ENCODE assay signal across 8 cellular contexts in the genomic region with DNA sequence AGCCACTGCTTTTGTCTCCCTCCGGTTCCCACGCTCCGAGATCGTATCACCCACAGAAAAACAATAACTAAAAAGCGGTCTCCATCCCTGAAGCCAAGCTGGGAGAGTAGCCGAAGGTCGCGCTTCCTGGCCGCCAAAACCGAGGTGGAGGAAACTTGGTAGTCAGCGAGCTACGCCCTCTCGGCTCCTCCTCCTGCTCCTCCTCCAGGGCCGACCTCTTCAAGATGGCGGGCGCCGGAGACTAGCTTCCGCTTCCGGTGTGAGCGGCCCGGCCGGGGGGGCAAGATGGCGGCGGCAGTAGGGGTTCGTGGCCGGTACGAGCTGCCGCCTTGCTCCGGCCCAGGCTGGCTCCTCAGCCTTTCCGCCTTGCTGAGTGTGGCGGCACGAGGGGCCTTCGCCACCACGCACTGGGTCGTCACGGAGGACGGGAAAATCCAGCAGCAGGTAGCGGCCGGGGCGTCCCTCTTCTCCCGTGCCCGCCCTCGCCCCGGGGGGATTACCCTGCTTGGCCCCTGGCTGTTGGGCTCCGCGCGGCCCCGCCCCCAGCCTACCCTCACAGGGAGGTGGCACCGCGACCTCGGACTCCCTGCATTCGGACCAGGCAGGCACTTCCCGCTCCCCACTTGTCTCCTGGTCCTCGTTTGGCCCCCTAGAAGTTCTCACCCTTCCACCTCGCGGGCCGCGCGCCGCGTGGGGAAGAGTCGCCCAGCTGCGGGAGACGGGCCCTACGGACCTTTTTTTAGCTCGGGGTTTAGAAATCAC. TPM values are rescaled to one million over a fixed set of nuclear protein-coding genes. Genes with fewer than 3 reads are reported as not detected.
DNase-seq lines count a peak whose midpoint lies in the region; ATAC-seq and TF ChIP-seq lines count a peak whose summit lies in the region.

A gene with protein sequence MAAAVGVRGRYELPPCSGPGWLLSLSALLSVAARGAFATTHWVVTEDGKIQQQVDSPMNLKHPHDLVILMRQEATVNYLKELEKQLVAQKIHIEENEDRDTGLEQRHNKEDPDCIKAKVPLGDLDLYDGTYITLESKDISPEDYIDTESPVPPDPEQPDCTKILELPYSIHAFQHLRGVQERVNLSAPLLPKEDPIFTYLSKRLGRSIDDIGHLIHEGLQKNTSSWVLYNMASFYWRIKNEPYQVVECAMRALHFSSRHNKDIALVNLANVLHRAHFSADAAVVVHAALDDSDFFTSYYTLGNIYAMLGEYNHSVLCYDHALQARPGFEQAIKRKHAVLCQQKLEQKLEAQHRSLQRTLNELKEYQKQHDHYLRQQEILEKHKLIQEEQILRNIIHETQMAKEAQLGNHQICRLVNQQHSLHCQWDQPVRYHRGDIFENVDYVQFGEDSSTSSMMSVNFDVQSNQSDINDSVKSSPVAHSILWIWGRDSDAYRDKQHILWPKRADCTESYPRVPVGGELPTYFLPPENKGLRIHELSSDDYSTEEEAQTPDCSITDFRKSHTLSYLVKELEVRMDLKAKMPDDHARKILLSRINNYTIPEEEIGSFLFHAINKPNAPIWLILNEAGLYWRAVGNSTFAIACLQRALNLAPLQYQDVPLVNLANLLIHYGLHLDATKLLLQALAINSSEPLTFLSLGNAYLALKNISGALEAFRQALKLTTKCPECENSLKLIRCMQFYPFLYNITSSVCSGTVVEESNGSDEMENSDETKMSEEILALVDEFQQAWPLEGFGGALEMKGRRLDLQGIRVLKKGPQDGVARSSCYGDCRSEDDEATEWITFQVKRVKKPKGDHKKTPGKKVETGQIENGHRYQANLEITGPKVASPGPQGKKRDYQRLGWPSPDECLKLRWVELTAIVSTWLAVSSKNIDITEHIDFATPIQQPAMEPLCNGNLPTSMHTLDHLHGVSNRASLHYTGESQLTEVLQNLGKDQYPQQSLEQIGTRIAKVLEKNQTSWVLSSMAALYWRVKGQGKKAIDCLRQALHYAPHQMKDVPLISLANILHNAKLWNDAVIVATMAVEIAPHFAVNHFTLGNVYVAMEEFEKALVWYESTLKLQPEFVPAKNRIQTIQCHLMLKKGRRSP (plus strand): TSS at position 251 of the 762 bp plus-strand sequence. CDS start 35 bp downstream, at position 286.

- H3K9me3 ChIP-seq in RWPE2 (ENCODE audit: severe bottlenecking), result no peaks in the 10 kb centered on the region

- peak within 1 kb of the TSS; percentile 46 for H3K27ac ChIP-seq in RWPE2 (ENCODE audit: poor library complexity, severe bottlenecking)

- peaks cover 21% of the 10 kb centered on the region for H3K36me3 Mint-ChIP-seq in activated T-helper 2 cell treated with anti-CD3 and anti-CD28 coated beads, Interferon-gamma antibody, Interleukin-2, Interleukin-4, amounts not matched to agents 10 μg/mL and 5 μg/mL and 100 μg/mL, durations not matched to agents 14 hours and 24 hours and 36 hours (ENCODE audit: low read depth)
- H3K36me3 Mint-ChIP-seq in natural killer cell, result no peaks in the 10 kb centered on the region

- H3K36me3 ChIP-seq in RWPE2 (ENCODE audit: low read depth), result peaks cover 13% of the 10 kb centered on the region

- DNase-seq in Daoy (ENCODE audit: low read depth), result peak; percentile 96
- DNase-seq in GOT3 (lab: John Stamatoyannopoulos, UW), result peak; percentile 85
- DNase-seq in LNCaP clone FGC (ENCODE audit: low read depth), result peak; percentile 77
- peak; percentile 94 for DNase-seq in RWPE2 (ENCODE audit: low spot score)
- peak; percentile 92 for DNase-seq in activated T-helper 2 cell treated with anti-CD3 and anti-CD28 coated beads, Interferon-gamma antibody, Interleukin-2, Interleukin-4, amounts not matched to agents 10 μg/mL and 5 μg/mL and 100 μg/mL, durations not matched to agents 14 hours and 24 hours and 36 hours (ENCODE audit: low spot score)
- DNase-seq in fibroblast of peridontal ligament (ENCODE audit: extremely low read depth), result peak; percentile 84
- DNase-seq in natural killer cell, result peak; percentile 87
- peak; percentile 96 for DNase-seq in stimulated activated naive CD4-positive, alpha-beta T cell treated with Interleukin-2 at 50 U/mL for 16 hours (lab: John Stamatoyannopoulos, UW)

- H3K4me3 ChIP-seq in LNCaP clone FGC (ENCODE audit: low read depth, low read length) (peak within 1 kb of the TSS; percentile 99), RWPE2 (ENCODE audit: severe bottlenecking) (peak within 1 kb of the TSS; percentile 76)

- peak within 1 kb of the TSS; percentile 97 for H3K27ac Mint-ChIP-seq in activated T-helper 2 cell treated with anti-CD3 and anti-CD28 coated beads, Interferon-gamma antibody, Interleukin-2, Interleukin-4, amounts not matched to agents 10 μg/mL and 5 μg/mL and 100 μg/mL, durations not matched to agents 14 hours and 24 hours and 36 hours
- peak within 1 kb of the TSS; percentile 96 for H3K27ac Mint-ChIP-seq in natural killer cell

- H3K4me1 Mint-ChIP-seq in activated T-helper 2 cell treated with anti-CD3 and anti-CD28 coated beads, Interferon-gamma antibody, Interleukin-2, Interleukin-4, amounts not matched to agents 10 μg/mL and 5 μg/mL and 100 μg/mL, durations not matched to agents 14 hours and 24 hours and 36 hours (ENCODE audit: low read depth), result peaks cover 36% of the 10 kb centered on the region
- peaks cover 44% of the 10 kb centered on the region in 2 donors for H3K4me1 Mint-ChIP-seq in natural killer cell

- H3K9me3 Mint-ChIP-seq in activated T-helper 2 cell treated with anti-CD3 and anti-CD28 coated beads, Interferon-gamma antibody, Interleukin-2, Interleukin-4, amounts not matched to agents 10 μg/mL and 5 μg/mL and 100 μg/mL, durations not matched to agents 14 hours and 24 hours and 36 hours, result no peaks in the 10 kb centered on the region
- H3K9me3 Mint-ChIP-seq in natural killer cell, result no peaks in the 10 kb centered on the region

- TF ChIP-seq CTCF in LNCaP clone FGC (IDR thresholded peaks at IDR 0.05; ENCODE audit: control insufficient read depth, extremely low read depth, insufficient read depth) (no peak), RWPE2 (IDR thresholded peaks at IDR 0.05; ENCODE audit: poor library complexity, severe bottlenecking) (no peak), natural killer cell (IDR thresholded peaks at IDR 0.05) (no peak)

- intact Hi-C loops in activated T-helper 2 cell treated with anti-CD3 and anti-CD28 coated beads, Interferon-gamma antibody, Interleukin-2, Interleukin-4, amounts not matched to agents 10 μg/mL and 5 μg/mL and 100 μg/mL, durations not matched to agents 14 hours and 24 hours and 36 hours (cut with micrococcal nuclease), result loop anchor here (1.0 to 2.0 kb wide), 4 partner anchors 38 to 472 kb away; no protein-coding TSS in a partner anchor
- intact Hi-C loops in natural killer cell (cut with micrococcal nuclease), result loop anchor here (1.0 kb wide), 2 partner anchors 47 to 321 kb away; a partner anchor contains a TSS

- peak within 1 kb of the TSS; percentile 98 for H3K4me3 Mint-ChIP-seq in activated T-helper 2 cell treated with anti-CD3 and anti-CD28 coated beads, Interferon-gamma antibody, Interleukin-2, Interleukin-4, amounts not matched to agents 10 μg/mL and 5 μg/mL and 100 μg/mL, durations not matched to agents 14 hours and 24 hours and 36 hours (ENCODE audit: low read depth)
- peak within 1 kb of the TSS; percentile 99 for H3K4me3 Mint-ChIP-seq in natural killer cell

- H3K27me3 ChIP-seq in RWPE2 (ENCODE audit: insufficient read depth, poor library complexity, severe bottlenecking), result no peaks in the 10 kb centered on the region

- H3K4me1 ChIP-seq in RWPE2 (ENCODE audit: insufficient read depth, poor library complexity, severe bottlenecking), result peaks cover 10% of the 10 kb centered on the region

- peak; percentile 96 for ATAC-seq in RWPE2 (ENCODE audit: low read depth)
- peak; percentile 95 to 98 (median 95) for ATAC-seq in natural killer cell

- H3K27me3 Mint-ChIP-seq in activated T-helper 2 cell treated with anti-CD3 and anti-CD28 coated beads, Interferon-gamma antibody, Interleukin-2, Interleukin-4, amounts not matched to agents 10 μg/mL and 5 μg/mL and 100 μg/mL, durations not matched to agents 14 hours and 24 hours and 36 hours (ENCODE audit: low read depth), result no peaks in the 10 kb centered on the region
- no peaks in the 10 kb centered on the region for H3K27me3 Mint-ChIP-seq in natural killer cell (ENCODE audit: low read depth in 2 of 2)

RNA-seq across cellular contexts. Expression of the gene that starts here (rescaled TPM):
- total RNA-seq in Daoy (2014; rRNA removed; shearing (Covaris generic)), result 24.4 and 29.1 TPM in 2 replicates
- total RNA-seq in activated T-helper 2 cell treated with anti-CD3 and anti-CD28 coated beads, Interferon-gamma antibody, Interleukin-2, Interleukin-4, amounts not matched to agents 10 μg/mL and 5 μg/mL and 100 μg/mL, durations not matched to agents 14 hours and 24 hours and 36 hours, result 63.5 and 76.1 TPM in 2 replicates
- total RNA-seq in natural killer cell, result 100 to 1,000 TPM; 100 to 129 (median 101) TPM

Comparison
In these comparisons a context has a peak if more than half of its experiments do, and no peak if none do; other contexts are left out.
1. Peak in every context shown above with its lines: DNase-seq, ATAC-seq, H3K4me3 ChIP-seq and H3K27ac ChIP-seq.